8 cellular contexts compared by ENCODE assay signal in genomic region chr10:117442944-117443676, GRCh38.
DNase-seq lines count a peak whose midpoint lies in the region; ATAC-seq, FAIRE-seq and TF ChIP-seq lines count a peak whose summit lies in the region.

No MANE protein-coding gene starts in this region.

- no peaks in the 10 kb centered on the region for H3K36me3 ChIP-seq in BE2C
- H3K36me3 ChIP-seq in pancreas = no peaks in the 10 kb centered on the region
- H3K36me3 ChIP-seq in transverse colon = no peaks in the 10 kb centered on the region

- TF ChIP-seq POLR2A in transverse colon (IDR thresholded peaks at IDR 0.05) = no peak

- 0 out of 2 replicates have a peak, but pooled peaks cover 3% of the 10 kb centered on the region for H3K27me3 ChIP-seq in BE2C
- no peaks in the 10 kb centered on the region for H3K27me3 ChIP-seq in pancreas
- no peaks in the 10 kb centered on the region for H3K27me3 ChIP-seq in transverse colon

- H3K9me3 ChIP-seq in BE2C = no peaks in the 10 kb centered on the region
- H3K9me3 ChIP-seq in pancreas = no peaks in the 10 kb centered on the region
- H3K9me3 ChIP-seq in transverse colon = no peaks in the 10 kb centered on the region

- peaks cover 2% of the 10 kb centered on the region for H3K27me3 Mint-ChIP-seq in glutamatergic neuron (ENCODE audit: unreplicated experiment)

- POLR2A ChIA-PET in RWPE1 (lab: Yijun Ruan, JAX; ENCODE audit: low non-redundant PET) = no interaction called here

- WGBS in pancreas, 2 donors = 13 to 25% methylated on average over 15 of the region's 15 CpGs
- 23 to 66% methylated on average over 2 to 12 of the region's 15 CpGs for WGBS in transverse colon (ENCODE audit: low coverage in 1 of 2), 2 donors

- no peak for TF ChIP-seq EP300 in transverse colon (IDR thresholded peaks at IDR 0.05; ENCODE audit: low read depth)

- H3K27ac ChIP-seq in RWPE1 (peak overlapping the region; percentile 88), pancreas (no peak overlapping the region), transverse colon (peak overlapping the region in 2 of 4 donors; percentile 46)

- in situ Hi-C loops in transverse colon (cut with MboI; ENCODE audit: low pct_ligation_motif_present in 1 of 4, low pct_unique_long_range_greater_than_20kb in 1 of 4, low sequenced_read_pairs in 3 of 4) = loop anchor here in 2 of 4 donors (25.0 kb wide), 1 partner anchor 231 kb away; no protein-coding TSS in a partner anchor

- no peak overlapping the region for H3K27ac Mint-ChIP-seq in glutamatergic neuron (ENCODE audit: unreplicated experiment)

- H3K4me3 ChIP-seq in BE2C (ENCODE audit: low read depth, low read length) (peak overlapping the region; percentile 39; the same call in 1 of the 2 replicates), pancreas (peak overlapping the region in 2 of 4 donors; percentile 13 to 26), transverse colon (peak overlapping the region in 2 of 4 donors; percentile 10 to 21)

- ATAC-seq in HG03521 (IDR thresholded peaks at IDR 0.05; ENCODE audit: unreplicated experiment) = peak; percentile 81
- ATAC-seq in pancreas = peak; percentile 94 to 99 (median 96)

- peaks cover 4% of the 10 kb centered on the region for H3K4me1 Mint-ChIP-seq in glutamatergic neuron (ENCODE audit: low read depth, unreplicated experiment)

- peaks cover 14% of the 10 kb centered on the region for H3K36me3 Mint-ChIP-seq in glutamatergic neuron (ENCODE audit: unreplicated experiment)

- CTCF ChIA-PET in RWPE1 (lab: Yijun Ruan, JAX) = interaction anchor here (0.6 to 1.8 kb wide), 15 partner anchors 9 to 233 kb away, joined by 3 to 10 read pairs (median 5); no protein-coding TSS in a partner anchor

- peak; percentile 91 for TF ChIP-seq CTCF in BE2C (IDR thresholded peaks at IDR 0.05; ENCODE audit: low read depth, low read length)
- peak; percentile 81 for TF ChIP-seq CTCF in RWPE1 (conservative IDR thresholded peaks at IDR 0.05; ENCODE audit: low read depth)
- TF ChIP-seq CTCF in glutamatergic neuron (IDR thresholded peaks at IDR 0.05; ENCODE audit: partially characterized antibody, unreplicated experiment) = peak; percentile 96
- TF ChIP-seq CTCF in pancreas (IDR thresholded peaks at IDR 0.05) = peak; percentile 87 to 94 (median 92)
- TF ChIP-seq CTCF in transverse colon (IDR thresholded peaks at IDR 0.05) = peak; percentile 84 to 95 (median 88)

- H3K4me3 Mint-ChIP-seq in glutamatergic neuron (ENCODE audit: unreplicated experiment) = no peak overlapping the region

- H3K4me1 ChIP-seq in BE2C (no peaks in the 10 kb centered on the region), pancreas (no peaks in the 10 kb centered on the region), transverse colon (peaks cover 0 to 5% (median 0%) of the 10 kb centered on the region in 4 donors)

- intact Hi-C loops in pancreas (cut with DNase I) (loop anchor here in 1 of 3 donors (10.0 kb wide), 1 partner anchor 218 kb away; no protein-coding TSS in a partner anchor), transverse colon (cut with DNase I; ENCODE audit: low total_unique reads) (no loop called here)

- peaks cover 12% of the 10 kb centered on the region for H3K9me3 Mint-ChIP-seq in glutamatergic neuron (ENCODE audit: unreplicated experiment)

- DNase-seq in BE2C = peak; percentile 81
- DNase-seq in GM19240 (ENCODE audit: insufficient read length, low spot score) = peak; percentile 77
- peak; percentile 65 for DNase-seq in RWPE1 (ENCODE audit: low spot score)
- peak; percentile 47 for DNase-seq in activated naive CD4-positive, alpha-beta T cell treated with Interleukin-2 at 50 U/mL for 16 hours
- DNase-seq in glutamatergic neuron = peak; percentile 82
- DNase-seq in pancreas = peak; percentile 69 to 95 (median 86)
- DNase-seq in transverse colon = peak; percentile 85

- FAIRE-seq in pancreas (lab: Jason Lieb, UNC) = no peak
